In genomic region chr11:128509990-128510389, GRCh38 we compare ENCODE assay signal across 11 cellular contexts.
DNase-seq lines count a peak whose midpoint lies in the region; ATAC-seq, FAIRE-seq and TF ChIP-seq lines count a peak whose summit lies in the region.
"Had no signal": no experiment of that assay in that cellular context is flagged by ENCODE, and none has a peak within 500 bp of the region (broad histone marks: within the 10 kb centered on the region; RNA-seq: fewer than 3 reads in every experiment).

No MANE protein-coding gene starts in this region.

- H3K27ac Mint-ChIP-seq in HFFc6: peak overlapping the region; percentile 95

- TF ChIP-seq POLR2A in endothelial cell of umbilical vein (IDR thresholded peaks at IDR 0.05; ENCODE audit: low read depth, low read length): no peak

- H3K4me3 Mint-ChIP-seq in HFFc6: peak overlapping the region; percentile 43

- DNase-seq in HFFc6: peak; percentile 56
- DNase-seq in RWPE1 (ENCODE audit: low spot score): peak; percentile 34
- DNase-seq in endothelial cell of umbilical vein (ENCODE audit: low read depth, low spot score): no peak
- no peak for DNase-seq in amniotic stem cell (lab: John Stamatoyannopoulos, UW)
- DNase-seq in NCI-H2107 treated with DMSO at 0.1 percent for 48 hours (lab: John Stamatoyannopoulos, UW; ENCODE audit: unreplicated experiment): no peak
- DNase-seq: NCI-H1105 treated with DMSO at 0.1 percent for 48 hours, posterior cingulate gyrus had no signal

- intact Hi-C loops in endothelial cell of umbilical vein (cut with micrococcal nuclease): loop anchor here (1.0 to 5.0 kb wide), 3 partner anchors 7 to 317 kb away; no protein-coding TSS in a partner anchor

- no peak for ATAC-seq in HG03460 (IDR thresholded peaks at IDR 0.05; ENCODE audit: unreplicated experiment)

- FAIRE-seq in endothelial cell of umbilical vein (lab: Jason Lieb, UNC): peak; percentile 47
- FAIRE-seq: G401.6, RCC 7860 had no signal

- no peaks in the 10 kb centered on the region for H3K9me3 Mint-ChIP-seq in HFFc6

- H3K9me3 ChIP-seq in endothelial cell of umbilical vein (replicated peaks; ENCODE audit: control insufficient read depth, insufficient read depth, low read length): no peaks in the 10 kb centered on the region
- no peaks in the 10 kb centered on the region for H3K9me3 ChIP-seq in skeletal muscle satellite cell (replicated peaks; ENCODE audit: low read length)

- H3K27ac ChIP-seq in RWPE1: no peak overlapping the region
- H3K27ac ChIP-seq in endothelial cell of umbilical vein (ENCODE audit: insufficient read depth, low read depth, low read length): peak overlapping the region; percentile 40

- TF ChIP-seq CTCF in HFFc6 (IDR thresholded peaks at IDR 0.05) (no peak), RWPE1 (conservative IDR thresholded peaks at IDR 0.05; ENCODE audit: low read depth) (no peak), endothelial cell of umbilical vein (IDR thresholded peaks at IDR 0.05; ENCODE audit: extremely low read depth in 1 of 2, insufficient read depth in 1 of 2, low read depth in 1 of 2, low read length in 2 of 2) (no peak)

- BruUV-seq in endothelial cell of umbilical vein (replicated peaks; lab: Mats Ljungman, UMichigan): no TSS peak

- dilution Hi-C loops in endothelial cell of umbilical vein (cut with MboI; ENCODE audit: extremely low pct_ligation_motif_present, low sequenced_read_pairs): no loop called here

- H3K36me3 ChIP-seq in endothelial cell of umbilical vein (ENCODE audit: control insufficient read depth in 2 of 2, extremely low read depth in 1 of 2, insufficient read depth in 2 of 2, low read length in 2 of 2): peaks cover 2 to 7% of the 10 kb centered on the region in 2 experiments
- peaks cover 37% of the 10 kb centered on the region for H3K36me3 ChIP-seq in skeletal muscle satellite cell (ENCODE audit: insufficient read depth, low read length)

- no peaks in the 10 kb centered on the region for H3K27me3 ChIP-seq in endothelial cell of umbilical vein (ENCODE audit: control insufficient read depth in 2 of 2, insufficient read depth in 2 of 2, low read length in 2 of 2)
- no peaks in the 10 kb centered on the region for H3K27me3 ChIP-seq in skeletal muscle satellite cell (ENCODE audit: control insufficient read depth, insufficient read depth, low read length)

- H3K79me2 ChIP-seq in endothelial cell of umbilical vein (ENCODE audit: control insufficient read depth, insufficient read depth, low read length): peaks cover 96% of the 10 kb centered on the region

- no peak overlapping the region for H2AFZ ChIP-seq in endothelial cell of umbilical vein (ENCODE audit: low read depth, low read length)

- POLR2A ChIA-PET in RWPE1 (lab: Yijun Ruan, JAX; ENCODE audit: low non-redundant PET): no interaction called here
- POLR2A ChIA-PET in endothelial cell of umbilical vein (lab: Charles Lee): interaction anchor here (1.3 to 1.4 kb wide), 2 partner anchors 9 to 174 kb away, joined by 3 to 4 read pairs; no protein-coding TSS in a partner anchor

- H3K9me1 ChIP-seq in endothelial cell of umbilical vein (replicated peaks; ENCODE audit: control insufficient read depth, extremely low read depth, insufficient read depth, low read length): no peaks in the 10 kb centered on the region

- peaks cover 54% of the 10 kb centered on the region for H3K4me1 ChIP-seq in endothelial cell of umbilical vein (ENCODE audit: control insufficient read depth, extremely low read depth, insufficient read depth, low read length)
- peaks cover 88% of the 10 kb centered on the region for H3K4me1 ChIP-seq in skeletal muscle satellite cell (ENCODE audit: control insufficient read depth, insufficient read depth, low read length)

- H3K4me1 Mint-ChIP-seq in HFFc6 (ENCODE audit: low read depth): peaks cover 100% of the 10 kb centered on the region

- no peak overlapping the region for H3K4me3 ChIP-seq in endothelial cell of umbilical vein (replicated peaks in 1 of 3; ENCODE audit: insufficient read depth in 1 of 3, low read depth in 1 of 3, low read length in 3 of 3)
- no peak overlapping the region for H3K4me3 ChIP-seq in skeletal muscle satellite cell (ENCODE audit: low read length)

- peaks cover 3% of the 10 kb centered on the region for H4K20me1 ChIP-seq in endothelial cell of umbilical vein (replicated peaks; ENCODE audit: control insufficient read depth, extremely low read depth, insufficient read depth, low read length)

- H3K9ac ChIP-seq in endothelial cell of umbilical vein (replicated peaks; ENCODE audit: extremely low read depth, insufficient read depth, low read length): no peak overlapping the region
- H3K9ac ChIP-seq in skeletal muscle satellite cell (ENCODE audit: low read depth, low read length): peak overlapping the region; percentile 20

- H3K36me3 Mint-ChIP-seq in HFFc6 (ENCODE audit: low read depth): peaks cover 40% of the 10 kb centered on the region

- CTCF ChIA-PET in RWPE1 (lab: Yijun Ruan, JAX): interaction anchor here (0.8 kb wide), 1 partner anchor 319 kb away, joined by 3 read pairs; no protein-coding TSS in a partner anchor
- CTCF ChIA-PET in endothelial cell of umbilical vein (lab: Charles Lee): interaction anchor here (1.1 to 2.9 kb wide), 4 partner anchors 9 to 122 kb away, joined by 3 to 8 read pairs (median 4); no protein-coding TSS in a partner anchor

- H3K4me2 ChIP-seq in endothelial cell of umbilical vein (ENCODE audit: insufficient read depth, low read length) (peak overlapping the region; percentile 25), skeletal muscle satellite cell (ENCODE audit: low read length) (peak overlapping the region; percentile 66)

- peaks cover 7% of the 10 kb centered on the region for H3K27me3 Mint-ChIP-seq in HFFc6 (ENCODE audit: insufficient read depth)

TF ChIP-seq in endothelial cell of umbilical vein, 7 proteins besides CTCF, POLR2A, EP300 and RAD21:
- TF ChIP-seq MYC (IDR thresholded peaks at IDR 0.05; ENCODE audit: low read depth, low read length) (no peak), GATA2 (IDR thresholded peaks at IDR 0.05; ENCODE audit: insufficient read depth, insufficient read length, low read depth, low read length) (no peak), JUN (IDR thresholded peaks at IDR 0.05; ENCODE audit: borderline replicate concordance, insufficient read depth, insufficient read length, low read depth) (peak; percentile 61), FOS (IDR thresholded peaks at IDR 0.05; ENCODE audit: borderline replicate concordance, insufficient read depth, low read length) (peak; percentile 58), EZH2 (IDR thresholded peaks at IDR 0.05; ENCODE audit: borderline replicate concordance, low read depth, low read length, severe bottlenecking) (no peak)

Comparison
In these comparisons a context has a peak if more than half of its experiments do, and no peak if none do; other contexts are left out.
1. DNase-seq: peak in HFFc6 (single experiment) and RWPE1 (single experiment); none in endothelial cell of umbilical vein (single experiment), amniotic stem cell (single experiment) and NCI-H2107 treated with DMSO at 0.1 percent for 48 hours (single experiment).